Comparison of ENCODE assay signal across 14 cellular contexts in the genomic region with DNA sequence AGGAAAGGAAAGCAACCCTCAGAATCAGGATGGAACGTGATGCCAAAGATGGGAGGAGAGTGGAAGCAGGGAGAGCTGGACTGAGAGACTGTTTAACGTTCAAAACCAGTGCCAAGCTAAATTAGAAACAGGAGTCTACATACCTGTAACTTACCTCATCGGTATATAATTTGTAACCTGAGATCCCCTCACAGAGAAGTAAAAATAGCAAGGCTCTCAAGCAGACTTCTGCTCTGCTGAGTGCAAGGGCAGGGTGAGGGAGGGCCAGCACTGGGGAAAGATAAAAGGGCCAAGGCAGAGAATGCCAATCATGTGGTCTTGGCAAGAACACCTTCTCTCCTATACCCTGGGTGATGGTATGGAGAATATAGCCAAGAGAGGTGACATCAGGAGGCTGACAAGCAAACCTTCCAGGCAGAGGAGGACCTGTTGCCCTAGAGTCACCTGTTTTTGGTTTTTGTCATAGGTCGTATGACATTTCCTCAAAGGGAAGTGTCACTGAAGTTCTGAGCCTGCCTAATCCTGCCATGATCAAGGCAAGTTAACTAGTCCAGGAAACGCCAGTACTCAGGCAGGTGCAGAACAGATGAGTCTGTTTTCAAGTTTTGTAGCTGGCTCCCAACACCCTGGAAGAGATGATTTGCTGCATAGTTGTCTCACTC.
DNase-seq lines count a peak whose midpoint lies in the region; ATAC-seq and TF ChIP-seq lines count a peak whose summit lies in the region.
"Had no signal": no experiment of that assay in that cellular context is flagged by ENCODE, and none has a peak within 500 bp of the region (broad histone marks: within the 10 kb centered on the region; RNA-seq: fewer than 3 reads in every experiment).

No MANE protein-coding gene starts in this region.

- H3K36me3 ChIP-seq in PC-3 (ENCODE audit: low read depth, low read length) (no peaks in the 10 kb centered on the region), hepatocyte (replicated peaks; ENCODE audit: insufficient read depth, low read depth) (no peaks in the 10 kb centered on the region), tibial artery (no peaks in the 10 kb centered on the region)

- H3K27ac ChIP-seq in PC-3 (ENCODE audit: low read length) (no peak overlapping the region), hepatocyte (peak overlapping the region; percentile 42), tibial artery (no peak overlapping the region)

- H3K79me2 ChIP-seq in PC-3 (ENCODE audit: low read length) (no peaks in the 10 kb centered on the region), hepatocyte (no peaks in the 10 kb centered on the region)

- H3K27me3 ChIP-seq in PC-3 (ENCODE audit: low read length), result no peaks in the 10 kb centered on the region
- no peaks in the 10 kb centered on the region for H3K27me3 ChIP-seq in hepatocyte
- no peaks in the 10 kb centered on the region for H3K27me3 ChIP-seq in tibial artery

- CTCF ChIA-PET in Calu3 (lab: Charles Lee), result interaction anchor here (0.7 kb wide), 1 partner anchor 276 kb away, joined by 3 read pairs; no protein-coding TSS in a partner anchor
- CTCF ChIA-PET in PC-3 (lab: Charles Lee), result interaction anchor here (0.6 kb wide), 1 partner anchor 512 kb away, joined by 3 read pairs; no protein-coding TSS in a partner anchor

- no peaks in the 10 kb centered on the region for H3K36me3 Mint-ChIP-seq in Calu3 (ENCODE audit: insufficient read depth, unreplicated experiment)

- POLR2A ChIA-PET in PC-3 (lab: Charles Lee; ENCODE audit: unreplicated experiment), result interaction anchor here (0.6 kb wide), 1 partner anchor 244 kb away, joined by 4 read pairs; no protein-coding TSS in a partner anchor

- no peak overlapping the region for H3K4me3 ChIP-seq in PC-3 (ENCODE audit: low read length)
- no peak overlapping the region for H3K4me3 ChIP-seq in hepatocyte
- no peak overlapping the region for H3K4me3 ChIP-seq in tibial artery

- DNase-seq in Calu3 (peak; percentile 0), NCI-H187 treated with DMSO at 0.1 percent for 48 hours (lab: John Stamatoyannopoulos, UW) (peak; percentile 36), PC-3 (peak; percentile 27), hepatocyte (ENCODE audit: low spot score) (peak; percentile 23), tibial artery (no peak), T-helper 2 cell (no peak), T1000 (lab: John Stamatoyannopoulos, UW) (no peak), NCI-H1694 treated with DMSO at 0.1 percent for 48 hours (lab: John Stamatoyannopoulos, UW) (no peak)
- DNase-seq: activated CD4-positive, CD25-positive, alpha-beta regulatory T cell; activated T-cell treated with anti-CD3 and anti-CD28 coated beads, Interleukin-2, amount 50 U/mL, for 24 hours; amygdala; EL; stimulated activated CD4-positive, alpha-beta T cell treated with anti-CD3 and anti-CD28 coated beads, Interleukin-1b, Interleukin-23, amount 100 ng/mL, for 48 hours had no signal

- no TSS peak for BruUV-seq in Calu3 (replicated peaks; lab: Mats Ljungman, UMichigan)
- BruUV-seq in PC-3 (replicated peaks; lab: Mats Ljungman, UMichigan), result no TSS peak

- H3K4me3 Mint-ChIP-seq in Calu3 (ENCODE audit: low read depth, unreplicated experiment), result no peak overlapping the region
- H3K4me3 Mint-ChIP-seq: activated T-cell treated with anti-CD3 and anti-CD28 coated beads, Interleukin-2, amount 50 U/mL, for 24 hours; dendritic cell treated with granulocyte-macrophage colony-stimulating factor and Interleukin-4, amounts not matched to agents 40 ng/mL and 50 ng/mL, for 4 days had no signal

- no peaks in the 10 kb centered on the region for H3K9me3 Mint-ChIP-seq in Calu3 (ENCODE audit: low read depth, unreplicated experiment)

- no peak for ATAC-seq in PC-3

- H3K9me3 ChIP-seq in PC-3 (ENCODE audit: low read length) (no peaks in the 10 kb centered on the region; the same call in 1 of the 2 replicates), hepatocyte (ENCODE audit: low read depth) (no peaks in the 10 kb centered on the region), tibial artery (peaks cover 0 to 5% (median 0%) of the 10 kb centered on the region in 3 donors)

- H3K4me2 ChIP-seq in PC-3 (ENCODE audit: low read length) (no peak overlapping the region), hepatocyte (no peak overlapping the region)

- no peaks in the 10 kb centered on the region for H3K27me3 Mint-ChIP-seq in Calu3 (ENCODE audit: unreplicated experiment)
- H3K27me3 Mint-ChIP-seq: activated T-cell treated with anti-CD3 and anti-CD28 coated beads, Interleukin-2, amount 50 U/mL, for 24 hours; dendritic cell treated with granulocyte-macrophage colony-stimulating factor and Interleukin-4, amounts not matched to agents 40 ng/mL and 50 ng/mL, for 4 days had no signal

- H2AFZ ChIP-seq in PC-3 (ENCODE audit: low read length) (0 out of 2 replicates have a peak overlapping the region, but pooled peaks have one; percentile 38), hepatocyte (peak overlapping the region; percentile 6)

- H3K9ac ChIP-seq in PC-3 (ENCODE audit: low read length), result no peak overlapping the region

- TF ChIP-seq CTCF in Calu3 (IDR thresholded peaks at IDR 0.05; ENCODE audit: unreplicated experiment) (no peak), PC-3 (conservative IDR thresholded peaks at IDR 0.05; ENCODE audit: low read depth, low read length) (no peak), hepatocyte (IDR thresholded peaks at IDR 0.05; ENCODE audit: poor library complexity) (no peak), tibial artery (IDR thresholded peaks at IDR 0.05) (no peak)

- no peaks in the 10 kb centered on the region for H3K9me2 ChIP-seq in PC-3 (replicated peaks; ENCODE audit: low read length)
- H3K9me2 ChIP-seq in hepatocyte (replicated peaks; ENCODE audit: insufficient read depth), result no peaks in the 10 kb centered on the region

- H3F3A ChIP-seq in PC-3 (ENCODE audit: low read length, unreplicated experiment), result no peaks in the 10 kb centered on the region

- H3K4me1 ChIP-seq in PC-3 (ENCODE audit: insufficient read depth, low read length), result peaks cover 8% of the 10 kb centered on the region
- H3K4me1 ChIP-seq in hepatocyte (ENCODE audit: insufficient read depth), result no peaks in the 10 kb centered on the region
- H3K4me1 ChIP-seq in tibial artery, result peaks cover 0 to 3% (median 0%) of the 10 kb centered on the region in 4 donors

- intact Hi-C loops in Calu3 (cut with micrococcal nuclease; ENCODE audit: unreplicated experiment) (no loop called here), PC-3 (cut with micrococcal nuclease) (no loop called here), tibial artery (cut with DNase I; ENCODE audit: low total_unique reads) (no loop called here)

- H3K27ac Mint-ChIP-seq in Calu3 (ENCODE audit: unreplicated experiment), result no peak overlapping the region
- H3K27ac Mint-ChIP-seq: activated T-cell treated with anti-CD3 and anti-CD28 coated beads, Interleukin-2, amount 50 U/mL, for 24 hours; dendritic cell treated with granulocyte-macrophage colony-stimulating factor and Interleukin-4, amounts not matched to agents 40 ng/mL and 50 ng/mL, for 4 days had no signal

- no peaks in the 10 kb centered on the region for H4K20me1 ChIP-seq in PC-3 (ENCODE audit: low read length)
- H4K20me1 ChIP-seq in hepatocyte (ENCODE audit: insufficient read depth, poor library complexity, severe bottlenecking), result no peaks in the 10 kb centered on the region

- no peaks in the 10 kb centered on the region for H3K4me1 Mint-ChIP-seq in Calu3 (ENCODE audit: low read depth, unreplicated experiment)

- 52% methylated on average over 5 of the region's 5 CpGs for WGBS in hepatocyte (ENCODE audit: low lambda C conversion rate, missing lambda C conversion rate)

Comparison
In these comparisons a context has a peak if more than half of its experiments do, and no peak if none do; other contexts are left out.
1. DNase-seq: peak in Calu3 (single experiment), NCI-H187 treated with DMSO at 0.1 percent for 48 hours (single experiment), PC-3 (single experiment) and hepatocyte (single experiment); none in tibial artery (0 of 2), T-helper 2 cell (0 of 5), T1000 (single experiment) and NCI-H1694 treated with DMSO at 0.1 percent for 48 hours (single experiment).